8 cellular contexts compared by ENCODE assay signal in the genomic region with DNA sequence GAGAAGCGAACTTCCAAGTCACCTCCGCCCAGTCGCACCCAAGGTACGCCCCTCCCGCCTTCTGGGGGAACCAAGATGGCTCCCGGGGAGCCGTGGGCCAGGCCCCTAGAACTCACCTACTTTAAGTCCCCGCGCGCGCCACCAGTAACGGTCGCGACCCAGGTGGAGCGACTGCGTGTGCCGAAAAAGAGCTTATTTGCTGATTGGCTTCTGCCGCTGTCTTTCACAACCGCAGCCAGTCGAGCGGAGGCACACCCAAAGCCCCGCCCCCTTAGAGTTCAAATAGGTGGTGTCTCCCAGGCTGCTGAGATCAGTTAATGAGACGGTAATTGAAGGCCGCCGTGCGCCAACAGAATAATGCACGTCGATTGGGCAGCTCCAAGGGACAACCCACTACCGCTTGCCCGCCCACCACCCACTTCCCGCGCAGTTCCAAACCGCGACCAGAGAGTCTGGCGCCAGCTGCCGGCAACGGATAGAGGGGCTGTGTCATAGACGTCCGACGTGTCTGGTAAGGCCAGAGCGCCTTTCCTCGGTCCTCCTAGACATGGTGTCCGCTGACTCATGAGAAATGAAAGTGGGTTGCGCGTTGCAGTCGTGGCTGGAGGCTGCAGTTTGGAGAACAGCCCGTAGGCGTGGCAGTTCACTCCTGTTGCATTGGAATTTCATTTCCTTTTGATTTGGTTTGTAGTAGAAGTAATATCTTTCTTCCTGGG. TPM values are rescaled to one million over a fixed set of nuclear protein-coding genes. Genes with fewer than 3 reads are reported as not detected.
DNase-seq lines count a peak whose midpoint lies in the region; FAIRE-seq and TF ChIP-seq lines count a peak whose summit lies in the region.

A gene with protein sequence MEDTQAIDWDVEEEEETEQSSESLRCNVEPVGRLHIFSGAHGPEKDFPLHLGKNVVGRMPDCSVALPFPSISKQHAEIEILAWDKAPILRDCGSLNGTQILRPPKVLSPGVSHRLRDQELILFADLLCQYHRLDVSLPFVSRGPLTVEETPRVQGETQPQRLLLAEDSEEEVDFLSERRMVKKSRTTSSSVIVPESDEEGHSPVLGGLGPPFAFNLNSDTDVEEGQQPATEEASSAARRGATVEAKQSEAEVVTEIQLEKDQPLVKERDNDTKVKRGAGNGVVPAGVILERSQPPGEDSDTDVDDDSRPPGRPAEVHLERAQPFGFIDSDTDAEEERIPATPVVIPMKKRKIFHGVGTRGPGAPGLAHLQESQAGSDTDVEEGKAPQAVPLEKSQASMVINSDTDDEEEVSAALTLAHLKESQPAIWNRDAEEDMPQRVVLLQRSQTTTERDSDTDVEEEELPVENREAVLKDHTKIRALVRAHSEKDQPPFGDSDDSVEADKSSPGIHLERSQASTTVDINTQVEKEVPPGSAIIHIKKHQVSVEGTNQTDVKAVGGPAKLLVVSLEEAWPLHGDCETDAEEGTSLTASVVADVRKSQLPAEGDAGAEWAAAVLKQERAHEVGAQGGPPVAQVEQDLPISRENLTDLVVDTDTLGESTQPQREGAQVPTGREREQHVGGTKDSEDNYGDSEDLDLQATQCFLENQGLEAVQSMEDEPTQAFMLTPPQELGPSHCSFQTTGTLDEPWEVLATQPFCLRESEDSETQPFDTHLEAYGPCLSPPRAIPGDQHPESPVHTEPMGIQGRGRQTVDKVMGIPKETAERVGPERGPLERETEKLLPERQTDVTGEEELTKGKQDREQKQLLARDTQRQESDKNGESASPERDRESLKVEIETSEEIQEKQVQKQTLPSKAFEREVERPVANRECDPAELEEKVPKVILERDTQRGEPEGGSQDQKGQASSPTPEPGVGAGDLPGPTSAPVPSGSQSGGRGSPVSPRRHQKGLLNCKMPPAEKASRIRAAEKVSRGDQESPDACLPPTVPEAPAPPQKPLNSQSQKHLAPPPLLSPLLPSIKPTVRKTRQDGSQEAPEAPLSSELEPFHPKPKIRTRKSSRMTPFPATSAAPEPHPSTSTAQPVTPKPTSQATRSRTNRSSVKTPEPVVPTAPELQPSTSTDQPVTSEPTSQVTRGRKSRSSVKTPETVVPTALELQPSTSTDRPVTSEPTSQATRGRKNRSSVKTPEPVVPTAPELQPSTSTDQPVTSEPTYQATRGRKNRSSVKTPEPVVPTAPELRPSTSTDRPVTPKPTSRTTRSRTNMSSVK (N-terminal part only) (minus strand): TSS at position 153 of the 716 bp plus-strand sequence. CDS start 2,106 bp downstream, outside the sequence.

- peaks cover 49% of the 10 kb centered on the region in 2 experiments for H3K4me1 ChIP-seq in neutrophil (ENCODE audit: control insufficient read depth in 1 of 2, insufficient read depth in 1 of 2, low read depth in 1 of 2, low read length in 1 of 2)

- H3K4me3 Mint-ChIP-seq in HFFc6 = peak within 1 kb of the TSS; percentile 99
- H3K4me3 Mint-ChIP-seq in activated naive CD4-positive, alpha-beta T cell treated with anti-CD3 and anti-CD28 coated beads, Interleukin-2, amount 10 ng/mL, durations not matched to agents 7 days and 5 days = peak within 1 kb of the TSS; percentile 88

- peak within 1 kb of the TSS; percentile 86 for H3K9ac ChIP-seq in SK-N-MC (ENCODE audit: insufficient read length)

- H3K9me3 Mint-ChIP-seq in HFFc6 = no peaks in the 10 kb centered on the region
- no peaks in the 10 kb centered on the region for H3K9me3 Mint-ChIP-seq in activated naive CD4-positive, alpha-beta T cell treated with anti-CD3 and anti-CD28 coated beads, Interleukin-2, amount 10 ng/mL, durations not matched to agents 7 days and 5 days

- peaks cover 2% of the 10 kb centered on the region for H3K27me3 Mint-ChIP-seq in HFFc6 (ENCODE audit: insufficient read depth)
- no peaks in the 10 kb centered on the region for H3K27me3 Mint-ChIP-seq in activated naive CD4-positive, alpha-beta T cell treated with anti-CD3 and anti-CD28 coated beads, Interleukin-2, amount 10 ng/mL, durations not matched to agents 7 days and 5 days

- H3K4me1 Mint-ChIP-seq in HFFc6 (ENCODE audit: low read depth) = peaks cover 36% of the 10 kb centered on the region
- H3K4me1 Mint-ChIP-seq in activated naive CD4-positive, alpha-beta T cell treated with anti-CD3 and anti-CD28 coated beads, Interleukin-2, amount 10 ng/mL, durations not matched to agents 7 days and 5 days = peaks cover 62% of the 10 kb centered on the region

- no peaks in the 10 kb centered on the region for H3K27me3 ChIP-seq in GM06990 (replicated peaks; ENCODE audit: control insufficient read depth, insufficient read depth, low read length)
- no peaks in the 10 kb centered on the region for H3K27me3 ChIP-seq in neutrophil

- peak; percentile 99 for DNase-seq in GM06990 (ENCODE audit: extremely low read depth, insufficient read length)
- DNase-seq in HFFc6 = peak; percentile 100
- peak; percentile 100 for DNase-seq in NB4 (ENCODE audit: low read depth)
- peak; percentile 99 for DNase-seq in SK-N-MC (ENCODE audit: low read depth, low spot score)
- peak; percentile 100 for DNase-seq in activated naive CD4-positive, alpha-beta T cell treated with anti-CD3 and anti-CD28 coated beads, Interleukin-2, amount 10 ng/mL, durations not matched to agents 7 days and 5 days
- DNase-seq in frontal cortex (ENCODE audit: low spot score in 2 of 2) = peak; percentile 83 to 90
- DNase-seq in substantia nigra (lab: John Stamatoyannopoulos, UW) = peak; percentile 73 to 100 (median 99)

- H3K27ac ChIP-seq in SK-N-MC (peak within 1 kb of the TSS; percentile 98), neutrophil (peak within 1 kb of the TSS; percentile 97), substantia nigra (ENCODE audit: low read depth, low read length, poor library complexity, severe bottlenecking) (peak within 1 kb of the TSS; percentile 85)

- H3K27ac Mint-ChIP-seq in HFFc6 = peak within 1 kb of the TSS; percentile 100
- H3K27ac Mint-ChIP-seq in activated naive CD4-positive, alpha-beta T cell treated with anti-CD3 and anti-CD28 coated beads, Interleukin-2, amount 10 ng/mL, durations not matched to agents 7 days and 5 days = peak within 1 kb of the TSS; percentile 97

- H3K9me3 ChIP-seq in SK-N-MC (ENCODE audit: low read depth, low read length) (no peaks in the 10 kb centered on the region), neutrophil (no peaks in the 10 kb centered on the region)

- H3K36me3 Mint-ChIP-seq in HFFc6 (ENCODE audit: low read depth) = peaks cover 64% of the 10 kb centered on the region
- peaks cover 63% of the 10 kb centered on the region for H3K36me3 Mint-ChIP-seq in activated naive CD4-positive, alpha-beta T cell treated with anti-CD3 and anti-CD28 coated beads, Interleukin-2, amount 10 ng/mL, durations not matched to agents 7 days and 5 days

- H3K4me3 ChIP-seq in GM06990 (replicated peaks; ENCODE audit: low read depth, low read length) (peak within 1 kb of the TSS; percentile 72), NB4 (ENCODE audit: low read depth, low read length) (peak within 1 kb of the TSS; percentile 90), SK-N-MC (peak within 1 kb of the TSS; percentile 78), neutrophil (ENCODE audit: low read depth in 1 of 2, low read length in 1 of 2) (peak within 1 kb of the TSS; percentile 69 to 73)

- FAIRE-seq in frontal cortex (lab: Jason Lieb, UNC) = peak; percentile 84

- CTCF ChIA-PET in activated naive CD4-positive, alpha-beta T cell treated with anti-CD3 and anti-CD28 coated beads, Interleukin-2, amount 10 ng/mL, durations not matched to agents 7 days and 5 days (lab: Charles Lee) = interaction anchor here (0.6 to 12.3 kb wide), 4 partner anchors 13 to 191 kb away, joined by 3 to 285 read pairs (median 3); a partner anchor contains a TSS

- TF ChIP-seq CTCF in GM06990 (IDR thresholded peaks at IDR 0.05; ENCODE audit: insufficient read depth, low read length, poor library complexity, severe bottlenecking) (no peak), HFFc6 (IDR thresholded peaks at IDR 0.05) (peak; percentile 70), NB4 (IDR thresholded peaks at IDR 0.05; ENCODE audit: low read depth, low read length) (peak; percentile 26), neutrophil (IDR thresholded peaks at IDR 0.05) (peak; percentile 98)

- H3K36me3 ChIP-seq in GM06990 (ENCODE audit: control insufficient read depth, insufficient read depth, low read length) (peaks cover 14% of the 10 kb centered on the region), SK-N-MC (ENCODE audit: insufficient read depth, low read length) (peaks cover 48% of the 10 kb centered on the region), neutrophil (peaks cover under 1% of the 10 kb centered on the region)

- peak; percentile 64 for TF ChIP-seq POLR2A in NB4 (IDR thresholded peaks at IDR 0.05; ENCODE audit: extremely low read depth, insufficient read length)

RNA-seq across cellular contexts. Expression of the gene that starts here (rescaled TPM):
- 10 to 100 TPM; 18.4 to 31.9 (median 28.1) TPM for total RNA-seq in HFFc6 (2021; fragmentation: NEBNext Ultra II Directional; extraction: Animal tissue kit (Norgen Biotek cat#: 25700))
- 4.1 TPM for total RNA-seq in frontal cortex

Comparison
In these comparisons a context has a peak if more than half of its experiments do, and no peak if none do; other contexts are left out.
1. Peak in every context shown above with its lines: DNase-seq, H3K4me3 ChIP-seq and H3K27ac ChIP-seq.